ENCODE assay signal across 8 cellular contexts in the genomic region with DNA sequence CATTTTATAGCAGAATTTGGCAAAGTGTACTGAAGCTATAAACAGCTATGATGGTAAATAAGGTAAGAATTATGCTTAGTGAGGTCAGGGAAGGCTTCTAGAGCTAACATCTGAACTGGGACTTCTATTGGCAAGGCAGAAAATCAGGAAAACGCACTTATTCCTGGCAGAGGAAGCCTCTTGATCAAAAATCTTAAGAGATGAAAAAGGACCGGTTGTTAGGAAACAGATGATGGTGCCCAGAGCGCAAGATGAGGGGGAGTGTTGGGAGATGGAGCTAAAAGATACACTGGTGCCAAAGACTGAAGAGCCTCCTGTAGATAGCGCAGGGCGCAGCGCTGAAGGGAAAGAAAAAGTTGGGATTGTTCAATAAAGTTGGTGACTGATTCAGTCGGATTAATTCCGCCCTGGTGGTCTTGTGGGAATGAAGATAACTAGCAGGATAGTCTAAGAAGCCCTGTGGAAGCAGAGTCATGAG. TPM values are rescaled to one million over a fixed set of nuclear protein-coding genes. Genes with fewer than 3 reads are reported as not detected.
DNase-seq lines count a peak whose midpoint lies in the region; FAIRE-seq and TF ChIP-seq lines count a peak whose summit lies in the region.

No MANE protein-coding gene starts in this region.

- peaks cover 46% of the 10 kb centered on the region for H3K79me2 ChIP-seq in keratinocyte (ENCODE audit: control insufficient read depth, insufficient read depth, low read length)

- no peak for FAIRE-seq in keratinocyte (lab: Jason Lieb, UNC)

- H3K4me1 Mint-ChIP-seq in IgD-negative memory B cell = peaks cover 29 to 40% (median 33%) of the 10 kb centered on the region in 3 donors

- peak overlapping the region; percentile 95 to 100 (median 98) for H3K4me3 Mint-ChIP-seq in IgD-negative memory B cell

- peak overlapping the region; percentile 94 for H3K27ac ChIP-seq in keratinocyte (ENCODE audit: control insufficient read depth, insufficient read depth, low read length)

- no peaks in the 10 kb centered on the region for H3K27me3 Mint-ChIP-seq in IgD-negative memory B cell

- H3K4me2 ChIP-seq in keratinocyte (ENCODE audit: control insufficient read depth, extremely low read depth, insufficient read depth, low read depth, low read length) = peak overlapping the region; percentile 97

- dilution Hi-C loops in keratinocyte (cut with MboI; ENCODE audit: extremely low pct_ligation_motif_present, low sequenced_read_pairs) = no loop called here

- peak; percentile 5 for DNase-seq in activated gamma-delta T cell treated with anti-CD3 and anti-CD28 coated beads, Interleukin-2, amount 50 U/mL, for 16 hours (ENCODE audit: low read depth)
- DNase-seq in activated gamma-delta T cell (lab: John Stamatoyannopoulos, UW) (no peak), astrocyte of the cerebellum (ENCODE audit: low read depth) (no peak), keratinocyte (ENCODE audit: low read depth, low spot score) (no peak), stromal cell of bone marrow (ENCODE audit: low read depth) (peak; percentile 36), NCI-H2029 treated with DMSO at 0.1 percent for 48 hours (lab: John Stamatoyannopoulos, UW) (no peak), SK-N-DZ (ENCODE audit: low spot score) (no peak)

- peaks cover 21% of the 10 kb centered on the region for H4K20me1 ChIP-seq in keratinocyte (ENCODE audit: control insufficient read depth, extremely low read depth, insufficient read depth, low read length)

- TF ChIP-seq CTCF in astrocyte of the cerebellum (IDR thresholded peaks at IDR 0.05; ENCODE audit: low read depth, low read length, missing control alignments) (no peak), keratinocyte (optimal IDR thresholded peaks at IDR 0.05 in 1 of 3, IDR thresholded peaks at IDR 0.05 in 1 of 3, conservative IDR thresholded peaks at IDR 0.05 in 1 of 3; ENCODE audit: extremely low read depth in 1 of 3, insufficient read depth in 2 of 3, low read length in 3 of 3) (no peak)

- no peaks in the 10 kb centered on the region for H3K9me1 ChIP-seq in keratinocyte (ENCODE audit: control insufficient read depth, extremely low read depth, insufficient read depth, low read length)

- H3K9me3 ChIP-seq in keratinocyte (ENCODE audit: control insufficient read depth, low read depth, low read length) = no peaks in the 10 kb centered on the region

- in situ Hi-C loops in astrocyte of the cerebellum (cut with HindIII; ENCODE audit: low sequenced_read_pairs) = no loop called here

- H3K27me3 ChIP-seq in keratinocyte (ENCODE audit: control insufficient read depth, extremely low read depth, insufficient read depth, low read length) = no peaks in the 10 kb centered on the region

- no peaks in the 10 kb centered on the region for H3K36me3 ChIP-seq in keratinocyte (ENCODE audit: control insufficient read depth in 2 of 2, extremely low read depth in 1 of 2, insufficient read depth in 2 of 2, low read length in 2 of 2)

- peak overlapping the region; percentile 98 for H3K9ac ChIP-seq in keratinocyte (ENCODE audit: control insufficient read depth, extremely low read depth, insufficient read depth, low read length)

- H3K4me1 ChIP-seq in keratinocyte (ENCODE audit: control insufficient read depth, extremely low read depth, insufficient read depth, low read length) = peaks cover 49% of the 10 kb centered on the region

- H3K9me3 Mint-ChIP-seq in IgD-negative memory B cell = no peaks in the 10 kb centered on the region

- H2AFZ ChIP-seq in keratinocyte (ENCODE audit: control insufficient read depth, low read length) = peak overlapping the region; percentile 77

- peak overlapping the region; percentile 54 to 96 (median 78) for H3K27ac Mint-ChIP-seq in IgD-negative memory B cell

- H3K4me3 ChIP-seq in astrocyte of the cerebellum (ENCODE audit: low read depth, low read length) = peak overlapping the region; percentile 96
- H3K4me3 ChIP-seq in keratinocyte (ENCODE audit: control insufficient read depth in 2 of 3, extremely low read depth in 1 of 3, insufficient read depth in 2 of 3, low read depth in 1 of 3, low read length in 3 of 3) = peak overlapping the region; percentile 77 to 99 (median 96)

- no peaks in the 10 kb centered on the region for H3K36me3 Mint-ChIP-seq in IgD-negative memory B cell

RNA-seq across cellular contexts. Expression of gene CALU, which starts 0.6 kb away (rescaled TPM):
- polyA plus RNA-seq in IgD-negative memory B cell = 20.8 TPM
- 96.0 to 188 TPM (median 155 TPM) in 3 replicates for polyA plus RNA-seq in keratinocyte
- 183 TPM for polyA plus RNA-seq in keratinocyte (2011; ENCODE audit: low read depth)
- 47.9 and 86.0 TPM in 2 replicates for polyA plus RNA-seq in keratinocyte (2011; cell fraction: cytosol; rRNA removed)
- 166 and 224 TPM in 2 replicates for polyA plus RNA-seq in keratinocyte (2011; cell fraction: nucleus; rRNA removed)
- polyA plus RNA-seq in keratinocyte (2012; ENCODE audit: low replicate concordance) = 43.9 and 203 TPM in 2 replicates
- 29.3 to 93.0 TPM (median 53.0 TPM) in 3 replicates for polyA minus RNA-seq in keratinocyte
- polyA minus RNA-seq in keratinocyte (2011; cell fraction: cytosol; rRNA and poly(A)+ RNA removed) = 58.9 TPM
- 88.5 and 196 TPM in 2 replicates for polyA minus RNA-seq in keratinocyte (2011; cell fraction: nucleus; rRNA and poly(A)+ RNA removed)
- polyA plus RNA-seq in SK-N-DZ (2014; cell fraction: cytosol; rRNA removed) = 147 and 157 TPM in 2 replicates
- 52.2 and 58.9 TPM in 2 replicates for polyA plus RNA-seq in SK-N-DZ (2014; cell fraction: nucleus; rRNA removed)

RNA-seq across cellular contexts. Expression of gene OPN1SW, which starts 37.0 kb away (rescaled TPM):
- polyA plus RNA-seq in IgD-negative memory B cell (not detected), keratinocyte (not detected in 3 replicates)
- not detected for polyA plus RNA-seq in keratinocyte (2011; ENCODE audit: low read depth)
- not detected in 2 replicates for polyA plus RNA-seq in keratinocyte (2011; cell fraction: cytosol; rRNA removed)
- not detected in 2 replicates for polyA plus RNA-seq in keratinocyte (2011; cell fraction: nucleus; rRNA removed)
- not detected in 2 replicates for polyA plus RNA-seq in keratinocyte (2012; ENCODE audit: low replicate concordance)
- polyA minus RNA-seq in keratinocyte = not detected in 3 replicates
- polyA minus RNA-seq in keratinocyte (2011; cell fraction: cytosol; rRNA and poly(A)+ RNA removed) = not detected
- polyA minus RNA-seq in keratinocyte (2011; cell fraction: nucleus; rRNA and poly(A)+ RNA removed) = not detected in 2 replicates
- not detected in 2 replicates for polyA plus RNA-seq in SK-N-DZ (2014; cell fraction: cytosol; rRNA removed)
- polyA plus RNA-seq in SK-N-DZ (2014; cell fraction: nucleus; rRNA removed) = not detected in 2 replicates

RNA-seq across cellular contexts. Expression of gene CCDC136, which starts 53.2 kb away (rescaled TPM):
- polyA plus RNA-seq in IgD-negative memory B cell = 0.85 TPM
- polyA plus RNA-seq in keratinocyte = 0.84 to 1.6 TPM (median 1.5 TPM) in 3 replicates
- polyA plus RNA-seq in keratinocyte (2011; ENCODE audit: low read depth) = 0.29 TPM
- polyA plus RNA-seq in keratinocyte (2011; cell fraction: cytosol; rRNA removed) = 0.52 and 0.64 TPM in 2 replicates
- polyA plus RNA-seq in keratinocyte (2011; cell fraction: nucleus; rRNA removed) = 4.4 and 5.1 TPM in 2 replicates
- polyA plus RNA-seq in keratinocyte (2012; ENCODE audit: low replicate concordance) = 0.11 and 0.50 TPM in 2 replicates
- polyA minus RNA-seq in keratinocyte = 1.0 to 1.9 TPM (median 1.8 TPM) in 3 replicates
- polyA minus RNA-seq in keratinocyte (2011; cell fraction: cytosol; rRNA and poly(A)+ RNA removed) = not detected
- polyA minus RNA-seq in keratinocyte (2011; cell fraction: nucleus; rRNA and poly(A)+ RNA removed) = 2.5 and 3.4 TPM in 2 replicates
- 27.4 and 29.5 TPM in 2 replicates for polyA plus RNA-seq in SK-N-DZ (2014; cell fraction: cytosol; rRNA removed)
- 93.0 and 152 TPM in 2 replicates for polyA plus RNA-seq in SK-N-DZ (2014; cell fraction: nucleus; rRNA removed)

Comparison
In these comparisons a context has a peak if more than half of its experiments do, and no peak if none do; other contexts are left out.
1. DNase-seq: peak in activated gamma-delta T cell treated with anti-CD3 and anti-CD28 coated beads, Interleukin-2, amount 50 U/mL, for 16 hours (single experiment) and stromal cell of bone marrow (single experiment); none in activated gamma-delta T cell (single experiment), astrocyte of the cerebellum (single experiment), keratinocyte (single experiment), NCI-H2029 treated with DMSO at 0.1 percent for 48 hours (single experiment) and SK-N-DZ (single experiment).